Comparison of ENCODE assay signal across 32 cellular contexts in the genomic region with DNA sequence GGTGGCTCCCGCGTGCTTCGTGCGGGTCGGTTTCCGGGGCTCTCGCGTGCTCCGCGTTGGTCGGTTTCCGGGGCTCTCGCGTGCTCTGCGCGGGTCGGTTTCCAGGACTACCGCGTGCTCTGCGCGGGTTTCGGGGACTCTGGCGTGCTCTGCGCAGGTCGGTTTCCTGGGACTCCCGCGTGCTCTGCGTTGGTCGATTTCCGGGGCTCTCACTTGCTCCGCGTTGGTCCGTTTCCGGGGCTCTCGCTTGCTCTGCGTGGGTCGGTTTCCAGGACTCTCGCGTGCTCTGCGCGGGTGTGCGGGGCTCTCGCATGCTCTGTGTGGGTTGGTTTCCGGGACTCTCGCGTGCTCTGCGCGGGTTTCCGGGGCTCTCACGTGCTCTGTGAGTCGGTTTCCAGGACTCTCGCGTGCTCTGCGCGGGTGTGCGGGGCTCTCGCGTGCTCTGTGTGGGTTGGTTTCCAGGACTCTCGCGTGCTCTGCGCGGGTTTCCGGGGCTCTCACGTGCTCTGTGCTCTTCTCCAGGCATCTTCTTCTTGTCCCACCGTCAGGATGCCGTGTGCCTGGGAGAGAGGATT.
"Had no signal": no experiment of that assay in that cellular context is flagged by ENCODE, and none has a peak within 500 bp of the region (broad histone marks: within the 10 kb centered on the region; RNA-seq: fewer than 3 reads in every experiment).

No MANE protein-coding gene starts in this region.

- H3K4me2 ChIP-seq: PC-9 had no signal

- H3K36me3 Mint-ChIP-seq: activated naive CD8-positive, alpha-beta T cell treated with anti-CD3 and anti-CD28 coated beads for 36 hours had no signal

- H3K4me3 Mint-ChIP-seq: activated CD8-positive, alpha-beta T cell treated with anti-CD3 and anti-CD28 coated beads for 36 hours; activated naive CD8-positive, alpha-beta T cell treated with anti-CD3 and anti-CD28 coated beads for 36 hours; activated T-cell treated with anti-CD3 and anti-CD28 coated beads, Interleukin-2, amount 50 U/mL, for 72 hours; activated T-helper 17 cell treated with anti-CD3 and anti-CD28 coated beads, Interleukin-2, amount 50 U/mL, for 72 hours had no signal

- H3K4me3 ChIP-seq: PC-9, SJCRH30, SK-N-MC had no signal

- H3K4me1 Mint-ChIP-seq: activated naive CD8-positive, alpha-beta T cell treated with anti-CD3 and anti-CD28 coated beads for 36 hours; activated T-helper 17 cell treated with anti-CD3 and anti-CD28 coated beads, Interleukin-2, amount 50 U/mL, for 72 hours had no signal

- H2AFZ ChIP-seq: PC-9 had no signal

- DNase-seq: activated CD4-positive, alpha-beta T cell treated with anti-CD3 and anti-CD28 coated beads for 1 hour; activated CD4-positive, alpha-beta T cell treated with anti-CD3 and anti-CD28 coated beads for 48 hours; activated CD4-positive, CD25-positive, alpha-beta regulatory T cell; activated CD8-positive, alpha-beta T cell treated with anti-CD3 and anti-CD28 coated beads for 36 hours; activated effector memory CD4-positive, alpha-beta T cell treated with anti-CD3 and anti-CD28 coated beads, Interleukin-2, amount 50 U/mL, for 16 hours; activated naive CD4-positive, alpha-beta T cell; activated naive CD4-positive, alpha-beta T cell treated with anti-CD3 and anti-CD28 coated beads, Interleukin-2, amount 50 U/mL, for 16 hours; activated naive CD8-positive, alpha-beta T cell treated with anti-CD3 and anti-CD28 coated beads for 36 hours; activated T-cell treated with anti-CD3 and anti-CD28 coated beads, Interleukin-2, amount 50 U/mL, for 1 hour; activated T-cell treated with anti-CD3 and anti-CD28 coated beads, Interleukin-2, amount 50 U/mL, for 72 hours; amniotic stem cell; brain microvascular endothelial cell; central memory CD4-positive, alpha-beta T cell; KG1; MM.1S; MV-4-11; NCI-H1092; NCI-H1436 treated with DMSO at 0.1 percent for 48 hours; NCI-H1694 treated with DMSO at 0.1 percent for 48 hours; NCI-H2029; NCI-H345; NCI-H526; NCI-H748 treated with DMSO at 0.1 percent for 48 hours; NK-92 treated with Interleukin-12 subunit alpha and Interleukin-12 subunit beta, amount 100 ng/mL, for 24 hours; PC-9; SHP77; SJCRH30; T1000; WERI-Rb-1 had no signal

- H3K27me3 Mint-ChIP-seq: activated naive CD8-positive, alpha-beta T cell treated with anti-CD3 and anti-CD28 coated beads for 36 hours had no signal

- H3K27ac ChIP-seq: brain microvascular endothelial cell, PC-9, RWPE1, SJCRH30, SK-N-MC, WERI-Rb-1 had no signal

- H3K27me3 ChIP-seq: brain microvascular endothelial cell had no signal

- H3K36me3 ChIP-seq: brain microvascular endothelial cell, SJCRH30, WERI-Rb-1 had no signal

- H3K27ac Mint-ChIP-seq: activated CD8-positive, alpha-beta T cell treated with anti-CD3 and anti-CD28 coated beads for 36 hours; activated naive CD8-positive, alpha-beta T cell treated with anti-CD3 and anti-CD28 coated beads for 36 hours; activated T-cell treated with anti-CD3 and anti-CD28 coated beads, Interleukin-2, amount 50 U/mL, for 72 hours; activated T-helper 17 cell treated with anti-CD3 and anti-CD28 coated beads, Interleukin-2, amount 50 U/mL, for 72 hours had no signal

- H3K9me3 Mint-ChIP-seq: activated CD8-positive, alpha-beta T cell treated with anti-CD3 and anti-CD28 coated beads for 36 hours; activated naive CD8-positive, alpha-beta T cell treated with anti-CD3 and anti-CD28 coated beads for 36 hours; activated T-helper 17 cell treated with anti-CD3 and anti-CD28 coated beads, Interleukin-2, amount 50 U/mL, for 72 hours had no signal
